Comparison of ENCODE assay signal across 8 cellular contexts in the genomic region with DNA sequence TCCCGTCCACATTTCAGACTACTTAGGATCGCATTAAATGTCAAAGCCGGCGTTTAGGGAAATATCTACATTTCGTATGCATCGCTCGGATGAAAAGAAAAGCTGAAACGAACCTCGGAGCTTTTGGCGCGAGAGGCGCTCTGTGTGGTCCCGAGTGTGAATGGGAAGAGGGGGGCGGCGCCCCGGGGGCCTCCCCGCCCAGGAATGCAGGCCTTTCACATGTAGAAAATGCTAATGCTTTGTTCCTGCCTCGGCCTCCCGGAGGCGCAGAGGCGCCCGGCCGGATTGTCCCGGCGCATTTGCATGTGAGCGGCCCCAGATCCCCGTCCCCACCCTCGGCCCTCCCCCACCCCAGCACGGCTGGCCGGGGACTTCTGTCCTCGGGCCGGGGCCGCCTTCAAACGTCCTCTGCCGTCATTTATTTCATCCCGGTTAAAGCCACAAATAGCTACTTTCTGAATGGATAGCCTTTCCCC. TPM values are rescaled to one million over a fixed set of nuclear protein-coding genes. Genes with fewer than 3 reads are reported as not detected.
DNase-seq lines count a peak whose midpoint lies in the region; ATAC-seq and TF ChIP-seq lines count a peak whose summit lies in the region.

No MANE protein-coding gene starts in this region.

- peak overlapping the region; percentile 69 for H3K9ac ChIP-seq in Karpas-422 (ENCODE audit: low read length)
- H3K9ac ChIP-seq in trophoblast cell (ENCODE audit: low read length) = peak overlapping the region; percentile 56

- H3K4ac ChIP-seq in trophoblast cell (ENCODE audit: low read depth, low read length) = no peak overlapping the region

- no peak for TF ChIP-seq POLR2A in heart left ventricle (IDR thresholded peaks at IDR 0.05)

- no peak overlapping the region for H2BK120ac ChIP-seq in trophoblast cell (ENCODE audit: insufficient read depth, low read length, poor library complexity)

- no peak overlapping the region for H3K14ac ChIP-seq in trophoblast cell (ENCODE audit: low read length)

- WGBS in heart left ventricle, 4 donors = 8 to 10% (median 9%) methylated on average over 31 to 36 of the region's 36 CpGs
- WGBS in trophoblast cell (ENCODE audit: extremely low coverage, insufficient coverage, insufficient read length) = no CpG with 5 or more reads among the region's 36 CpGs

- H3K4me3 ChIP-seq in Karpas-422 (ENCODE audit: low read length) (peak overlapping the region; percentile 83), heart left ventricle (peak overlapping the region; percentile 31 to 70 (median 55)), trophoblast cell (ENCODE audit: low read depth, low read length) (peak overlapping the region; percentile 74)

- H3K9me3 Mint-ChIP-seq in activated T-helper 2 cell treated with anti-CD3 and anti-CD28 coated beads, Interferon-gamma antibody, Interleukin-2, Interleukin-4, amounts not matched to agents 10 μg/mL and 5 μg/mL and 100 μg/mL, durations not matched to agents 14 hours and 24 hours and 36 hours = no peaks in the 10 kb centered on the region

- no peaks in the 10 kb centered on the region for H3K27me3 ChIP-seq in Karpas-422 (ENCODE audit: low read length)
- no peaks in the 10 kb centered on the region for H3K27me3 ChIP-seq in heart left ventricle
- H3K27me3 ChIP-seq in trophoblast cell (ENCODE audit: insufficient read depth, low read length) = no peaks in the 10 kb centered on the region

- H2BK12ac ChIP-seq in trophoblast cell (ENCODE audit: low read length) = peak overlapping the region; percentile 82

- H3K27ac ChIP-seq in Karpas-422 (ENCODE audit: low read length) (no peak overlapping the region), heart left ventricle (peak overlapping the region in 2 of 12 donors; percentile 28 to 31), trophoblast cell (ENCODE audit: low read depth, low read length) (peak overlapping the region; percentile 77)

- H3K4me2 ChIP-seq in Karpas-422 (ENCODE audit: low read depth, low read length, poor library complexity, severe bottlenecking) (peak overlapping the region; percentile 99), trophoblast cell (ENCODE audit: low read length) (peak overlapping the region; percentile 89)

- peak overlapping the region; percentile 2 for H2BK5ac ChIP-seq in trophoblast cell (ENCODE audit: low read depth, low read length, poor library complexity)

- no peaks in the 10 kb centered on the region for H3K9me3 ChIP-seq in Karpas-422 (ENCODE audit: low read length)
- no peaks in the 10 kb centered on the region for H3K9me3 ChIP-seq in heart left ventricle
- H3K9me3 ChIP-seq in trophoblast cell (ENCODE audit: insufficient read depth, low read depth, low read length) = no peaks in the 10 kb centered on the region

- H2AFZ ChIP-seq in Karpas-422 (ENCODE audit: low read length) = peak overlapping the region; percentile 92
- no peak overlapping the region for H2AFZ ChIP-seq in trophoblast cell (ENCODE audit: insufficient read depth, low read length, poor library complexity)

- peak overlapping the region; percentile 54 for H3K18ac ChIP-seq in trophoblast cell (ENCODE audit: low read length)

- intact Hi-C loops in activated T-helper 2 cell treated with anti-CD3 and anti-CD28 coated beads, Interferon-gamma antibody, Interleukin-2, Interleukin-4, amounts not matched to agents 10 μg/mL and 5 μg/mL and 100 μg/mL, durations not matched to agents 14 hours and 24 hours and 36 hours (cut with micrococcal nuclease) = loop anchor here (2.0 to 5.0 kb wide), 3 partner anchors 36 to 270 kb away; partner anchors contain the start of gene TRIM71
- intact Hi-C loops in heart left ventricle (cut with DNase I) = loop anchor here in 2 of 10 donors (5.0 to 10.0 kb wide), 3 partner anchors 43 to 268 kb away; no protein-coding TSS in a partner anchor

- H4K12ac ChIP-seq in trophoblast cell (ENCODE audit: low read depth, low read length) = peak overlapping the region; percentile 46

- H3K36me3 Mint-ChIP-seq in activated T-helper 2 cell treated with anti-CD3 and anti-CD28 coated beads, Interferon-gamma antibody, Interleukin-2, Interleukin-4, amounts not matched to agents 10 μg/mL and 5 μg/mL and 100 μg/mL, durations not matched to agents 14 hours and 24 hours and 36 hours (ENCODE audit: low read depth) = no peaks in the 10 kb centered on the region

- H3K36me3 ChIP-seq in Karpas-422 (ENCODE audit: insufficient read depth, low read length) = 0 out of 2 replicates have a peak, but pooled peaks cover 3% of the 10 kb centered on the region
- peaks cover 0 to 3% (median 0%) of the 10 kb centered on the region in 9 donors for H3K36me3 ChIP-seq in heart left ventricle
- peaks cover 0 to 2% of the 10 kb centered on the region in 2 experiments for H3K36me3 ChIP-seq in trophoblast cell (ENCODE audit: control insufficient read depth in 1 of 2, insufficient read depth in 2 of 2, low read length in 2 of 2)

- H4K20me1 ChIP-seq in Karpas-422 (ENCODE audit: insufficient read depth, low read depth, low read length) = no peaks in the 10 kb centered on the region

- DNase-seq in NCI-H2081 (lab: John Stamatoyannopoulos, UW) (peak; percentile 6 to 25), NCI-H2081 treated with DMSO at 0.1 percent for 48 hours (lab: John Stamatoyannopoulos, UW) (no peak), Karpas-422 (peak; percentile 56), heart left ventricle (peak; percentile 17 to 64 (median 42)), trophoblast cell (no peak), NCI-H1417 treated with DMSO at 0.1 percent for 48 hours (lab: John Stamatoyannopoulos, UW) (no peak)
- DNase-seq in activated T-helper 2 cell treated with anti-CD3 and anti-CD28 coated beads, Interferon-gamma antibody, Interleukin-2, Interleukin-4, amounts not matched to agents 10 μg/mL and 5 μg/mL and 100 μg/mL, durations not matched to agents 14 hours and 24 hours and 36 hours (ENCODE audit: low spot score) = no peak

- no peaks in the 10 kb centered on the region for H3K9me2 ChIP-seq in Karpas-422 (replicated peaks; ENCODE audit: insufficient read depth, low read length)

- H2AK5ac ChIP-seq in trophoblast cell (ENCODE audit: low read length) = no peak overlapping the region

- H4K91ac ChIP-seq in trophoblast cell (ENCODE audit: low read depth, low read length) = peak overlapping the region; percentile 83

- H3K4me1 Mint-ChIP-seq in activated T-helper 2 cell treated with anti-CD3 and anti-CD28 coated beads, Interferon-gamma antibody, Interleukin-2, Interleukin-4, amounts not matched to agents 10 μg/mL and 5 μg/mL and 100 μg/mL, durations not matched to agents 14 hours and 24 hours and 36 hours (ENCODE audit: low read depth) = peaks cover 3% of the 10 kb centered on the region

- peaks cover 8% of the 10 kb centered on the region for H3K79me1 ChIP-seq in trophoblast cell (ENCODE audit: low read length)

- peaks cover 10% of the 10 kb centered on the region for H3K27me3 Mint-ChIP-seq in activated T-helper 2 cell treated with anti-CD3 and anti-CD28 coated beads, Interferon-gamma antibody, Interleukin-2, Interleukin-4, amounts not matched to agents 10 μg/mL and 5 μg/mL and 100 μg/mL, durations not matched to agents 14 hours and 24 hours and 36 hours (ENCODE audit: low read depth)

- peak overlapping the region; percentile 83 for H3K4me3 Mint-ChIP-seq in activated T-helper 2 cell treated with anti-CD3 and anti-CD28 coated beads, Interferon-gamma antibody, Interleukin-2, Interleukin-4, amounts not matched to agents 10 μg/mL and 5 μg/mL and 100 μg/mL, durations not matched to agents 14 hours and 24 hours and 36 hours (ENCODE audit: low read depth)

- H4K8ac ChIP-seq in trophoblast cell (ENCODE audit: low read depth, low read length) = peak overlapping the region; percentile 76

- no peak overlapping the region for H3K23ac ChIP-seq in trophoblast cell (ENCODE audit: low read length)

- H3K4me1 ChIP-seq in Karpas-422 (ENCODE audit: low read length) = peaks cover 10% of the 10 kb centered on the region
- peaks cover 0 to 16% (median 3%) of the 10 kb centered on the region in 12 donors for H3K4me1 ChIP-seq in heart left ventricle
- H3K4me1 ChIP-seq in trophoblast cell (ENCODE audit: control insufficient read depth in 1 of 2, insufficient read depth in 2 of 2, low read length in 2 of 2) = peaks cover 4% of the 10 kb centered on the region in 2 experiments

- peak overlapping the region; percentile 18 for H3K27ac Mint-ChIP-seq in activated T-helper 2 cell treated with anti-CD3 and anti-CD28 coated beads, Interferon-gamma antibody, Interleukin-2, Interleukin-4, amounts not matched to agents 10 μg/mL and 5 μg/mL and 100 μg/mL, durations not matched to agents 14 hours and 24 hours and 36 hours

- no peaks in the 10 kb centered on the region for H3K79me2 ChIP-seq in Karpas-422 (ENCODE audit: low read length)
- H3K79me2 ChIP-seq in trophoblast cell (ENCODE audit: control insufficient read depth, insufficient read depth, low read length, poor library complexity) = no peaks in the 10 kb centered on the region

- TF ChIP-seq CTCF in heart left ventricle (IDR thresholded peaks at IDR 0.05) = no peak

- peak; percentile 37 for ATAC-seq in GM21825 (IDR thresholded peaks at IDR 0.05; ENCODE audit: unreplicated experiment)
- peak in 3 of 4 donors; percentile 29 to 63 (median 57) for ATAC-seq in heart left ventricle

RNA-seq across cellular contexts. Expression of gene TRIM71, which starts 37.0 kb away (rescaled TPM):
- not detected in 2 replicates for total RNA-seq in Karpas-422 (2014; rRNA removed; shearing (Covaris generic); ENCODE audit: low replicate concordance)
- total RNA-seq in activated T-helper 2 cell treated with anti-CD3 and anti-CD28 coated beads, Interferon-gamma antibody, Interleukin-2, Interleukin-4, amounts not matched to agents 10 μg/mL and 5 μg/mL and 100 μg/mL, durations not matched to agents 14 hours and 24 hours and 36 hours = 0.05 and 0.07 TPM in 2 replicates
- total RNA-seq in heart left ventricle = under 1 TPM in 2 of 9 donors, not detected in 7; 0.05 TPM
- not detected for polyA plus RNA-seq in heart left ventricle
- polyA plus RNA-seq in trophoblast cell (2013) = 22.6 and 23.2 TPM in 2 replicates

Comparison
In these comparisons a context has a peak if more than half of its experiments do, and no peak if none do; other contexts are left out.
1. DNase-seq: peak in NCI-H2081 (2 of 2), Karpas-422 (single experiment) and heart left ventricle (5 of 5); none in NCI-H2081 treated with DMSO at 0.1 percent for 48 hours (single experiment), activated T-helper 2 cell treated with anti-CD3 and anti-CD28 coated beads, Interferon-gamma antibody, Interleukin-2, Interleukin-4, amounts not matched to agents 10 μg/mL and 5 μg/mL and 100 μg/mL, durations not matched to agents 14 hours and 24 hours and 36 hours (single experiment), trophoblast cell (0 of 2) and NCI-H1417 treated with DMSO at 0.1 percent for 48 hours (single experiment).
2. Peak in every context shown above with its lines, with median percentiles within 50 percentile points of each other: H3K4me3 ChIP-seq.